1 cellular context compared by ENCODE assay signal in the genomic region with DNA sequence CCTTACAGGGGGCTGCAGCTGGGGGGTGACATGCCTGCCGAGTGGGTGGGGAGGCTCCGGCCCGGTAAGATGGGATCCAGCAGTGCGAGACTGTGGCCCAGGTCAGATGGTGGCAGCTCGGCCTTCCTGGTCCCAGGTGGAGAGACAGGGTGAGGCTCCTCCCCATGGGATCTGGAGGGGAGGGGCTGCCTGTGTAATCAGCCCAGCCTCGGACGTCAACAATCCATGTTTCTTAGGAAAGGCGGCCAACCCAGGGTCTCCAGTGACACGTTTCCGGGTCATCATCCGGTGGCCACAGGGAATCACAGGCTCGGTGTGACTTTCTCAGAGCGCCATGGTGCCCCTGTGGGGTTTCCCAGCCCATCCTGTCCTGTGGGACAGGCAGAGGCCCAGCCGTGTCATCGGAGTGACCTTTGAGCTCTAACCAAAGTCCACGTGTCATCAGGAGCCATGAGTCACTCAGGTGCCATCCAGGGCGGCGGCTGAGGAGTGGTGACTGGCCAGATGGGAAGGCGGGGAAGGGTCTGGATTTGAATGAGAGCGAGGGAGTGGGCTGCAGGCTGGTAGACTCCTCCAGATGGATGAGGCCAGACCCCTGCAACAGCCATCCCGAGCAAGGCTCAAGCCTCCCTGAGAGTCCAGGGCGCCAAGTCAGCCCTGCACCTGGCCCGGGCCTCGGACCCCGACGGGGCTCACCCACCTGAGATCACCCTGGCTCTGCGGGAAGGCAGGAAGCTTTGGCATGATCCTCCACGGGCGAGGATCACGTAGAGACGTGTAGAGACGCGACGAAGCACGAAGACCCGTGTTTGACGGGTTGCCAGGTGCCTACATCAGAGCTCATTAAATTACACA.
TF ChIP-seq lines count a peak whose summit lies in the region.

No MANE protein-coding gene starts in this region.

TF ChIP-seq in HepG2, 621 proteins besides CTCF, POLR2A, EP300 and RAD21 (continued from another document and continues in another):
- TF ChIP-seq ZNF441 (CRISPR knock-in tag; IDR thresholded peaks at IDR 0.05; ENCODE audit: borderline replicate concordance) (peak; percentile 14; the same call in 1 of the 2 replicates), FOXA3 (CRISPR knock-in tag; IDR thresholded peaks at IDR 0.05) (peak; percentile 78; the same call in 1 of the 2 replicates), ZNF772 (CRISPR knock-in tag; IDR thresholded peaks at IDR 0.05) (peak; percentile 75; the same call in 1 of the 2 replicates), CREB1 (IDR thresholded peaks at IDR 0.05) (peak; percentile 95), CREB1 (CRISPR knock-in tag; IDR thresholded peaks at IDR 0.05) (peak; percentile 96), FOSL1 (CRISPR knock-in tag; IDR thresholded peaks at IDR 0.05; ENCODE audit: borderline replicate concordance) (peak; percentile 95), TEAD3 (CRISPR knock-in tag; optimal IDR thresholded peaks at IDR 0.05; ENCODE audit: borderline replicate concordance) (peak; percentile 78), ZZZ3 (CRISPR knock-in tag; IDR thresholded peaks at IDR 0.05; ENCODE audit: borderline replicate concordance) (peak; percentile 91), ASH2L (IDR thresholded peaks at IDR 0.05; ENCODE audit: insufficient read length, low read depth, low read length) (peak; percentile 88), HDAC2 (CRISPR knock-in tag; IDR thresholded peaks at IDR 0.05) (peak; percentile 93), CHCHD3 (CRISPR knock-in tag; IDR thresholded peaks at IDR 0.05) (no peak), ZNF543 (CRISPR knock-in tag; IDR thresholded peaks at IDR 0.05) (peak; percentile 50; the same call in 1 of the 2 replicates), CBX1 (IDR thresholded peaks at IDR 0.05; ENCODE audit: low read depth) (peak; percentile 55), SP1 (IDR thresholded peaks at IDR 0.05) (no peak), SP1 (CRISPR knock-in tag; IDR thresholded peaks at IDR 0.05) (peak; percentile 48), ZC3H4 (CRISPR knock-in tag; IDR thresholded peaks at IDR 0.05; ENCODE audit: borderline replicate concordance) (no peak), ZNF556 (CRISPR knock-in tag; IDR thresholded peaks at IDR 0.05; ENCODE audit: borderline replicate concordance) (peak; percentile 88), SOX5 (CRISPR knock-in tag; IDR thresholded peaks at IDR 0.05; ENCODE audit: borderline replicate concordance) (peak; percentile 66; the same call in 1 of the 2 replicates), ZNF782 (CRISPR knock-in tag; IDR thresholded peaks at IDR 0.05; ENCODE audit: borderline replicate concordance) (peak; percentile 69; the same call in 1 of the 2 replicates), HES4 (CRISPR knock-in tag; IDR thresholded peaks at IDR 0.05; ENCODE audit: borderline replicate concordance) (0 out of 2 replicates have a peak, but pooled peaks have one; percentile 9), ZFP90 (CRISPR knock-in tag; IDR thresholded peaks at IDR 0.05; ENCODE audit: borderline replicate concordance) (peak; percentile 95), MAFK (conservative IDR thresholded peaks at IDR 0.05 in 1 of 2, IDR thresholded peaks at IDR 0.05 in 1 of 2; ENCODE audit: low read length in 2 of 2) (no peak), ZBTB4 (CRISPR knock-in tag; IDR thresholded peaks at IDR 0.05; ENCODE audit: borderline replicate concordance) (peak; percentile 97; the same call in 1 of the 2 replicates), MIER2 (CRISPR knock-in tag; IDR thresholded peaks at IDR 0.05) (peak; percentile 28; the same call in 1 of the 2 replicates), CBFB (CRISPR knock-in tag; IDR thresholded peaks at IDR 0.05) (peak; percentile 32; the same call in 1 of the 2 replicates), MYC (CRISPR knock-in tag; IDR thresholded peaks at IDR 0.05; ENCODE audit: borderline replicate concordance) (peak; percentile 97), DMAP1 (CRISPR knock-in tag; IDR thresholded peaks at IDR 0.05) (peak; percentile 93), NFE2L1 (CRISPR knock-in tag; IDR thresholded peaks at IDR 0.05; ENCODE audit: borderline replicate concordance) (0 out of 2 replicates have a peak, but pooled peaks have one; percentile 34), SOX13 (IDR thresholded peaks at IDR 0.05) (no peak), SOX13 (CRISPR knock-in tag; conservative IDR thresholded peaks at IDR 0.05 in 1 of 2, IDR thresholded peaks at IDR 0.05 in 1 of 2) (peak in 1 of 2 experiments; percentile 55; a peak in 2 of 4 replicates), CHD2 (IDR thresholded peaks at IDR 0.05; ENCODE audit: low read depth, low read length) (peak; percentile 58; the same call in 1 of the 2 replicates), TAF15 (IDR thresholded peaks at IDR 0.05; ENCODE audit: low read depth, low read length, poor library complexity, severe bottlenecking) (peak; percentile 66), SMAD3 (CRISPR knock-in tag; IDR thresholded peaks at IDR 0.05) (peak; percentile 76; the same call in 1 of the 2 replicates), BCL6 (CRISPR knock-in tag; IDR thresholded peaks at IDR 0.05) (peak; percentile 67), ATF3 (CRISPR knock-in tag; IDR thresholded peaks at IDR 0.05) (peak; percentile 98), MZF1 (CRISPR knock-in tag; IDR thresholded peaks at IDR 0.05; ENCODE audit: borderline replicate concordance) (0 out of 2 replicates have a peak, but pooled peaks have one; percentile 31), MNT (IDR thresholded peaks at IDR 0.05) (peak; percentile 84), MIER3 (CRISPR knock-in tag; IDR thresholded peaks at IDR 0.05; ENCODE audit: borderline replicate concordance) (peak; percentile 93), TRIM24 (CRISPR knock-in tag; IDR thresholded peaks at IDR 0.05) (0 out of 2 replicates have a peak, but pooled peaks have one; percentile 25), TEAD2 (CRISPR knock-in tag; IDR thresholded peaks at IDR 0.05) (0 out of 2 replicates have a peak, but pooled peaks have one; percentile 45), ZBTB42 (CRISPR knock-in tag; IDR thresholded peaks at IDR 0.05) (0 out of 2 replicates have a peak, but pooled peaks have one; percentile 36), ZSCAN29 (CRISPR knock-in tag; conservative IDR thresholded peaks at IDR 0.05) (no peak), MIXL1 (CRISPR knock-in tag; IDR thresholded peaks at IDR 0.05) (peak; percentile 80), ZNF878 (CRISPR knock-in tag; IDR thresholded peaks at IDR 0.05) (peak; percentile 92), PHF20 (CRISPR knock-in tag; IDR thresholded peaks at IDR 0.05) (peak; percentile 71; the same call in 1 of the 2 replicates), ZNF737 (CRISPR knock-in tag; IDR thresholded peaks at IDR 0.05; ENCODE audit: borderline replicate concordance) (peak; percentile 68; the same call in 1 of the 2 replicates), ZNF138 (CRISPR knock-in tag; IDR thresholded peaks at IDR 0.05; ENCODE audit: low read depth) (no peak), MEIS1 (CRISPR knock-in tag; IDR thresholded peaks at IDR 0.05; ENCODE audit: borderline replicate concordance) (peak; percentile 87; the same call in 1 of the 2 replicates), GTF3A (CRISPR knock-in tag; conservative IDR thresholded peaks at IDR 0.05) (0 out of 2 replicates have a peak, but pooled peaks have one; percentile 52), ZNF24 (IDR thresholded peaks at IDR 0.05) (no peak), ZFP62 (CRISPR knock-in tag; IDR thresholded peaks at IDR 0.05) (no peak), ZNF530 (CRISPR knock-in tag; IDR thresholded peaks at IDR 0.05; ENCODE audit: low read depth) (no peak), GLMP (CRISPR knock-in tag; IDR thresholded peaks at IDR 0.05; ENCODE audit: borderline replicate concordance) (no peak), ZBTB1 (CRISPR knock-in tag; IDR thresholded peaks at IDR 0.05; ENCODE audit: borderline replicate concordance) (no peak)
- TF ChIP-seq, protein P1, sequence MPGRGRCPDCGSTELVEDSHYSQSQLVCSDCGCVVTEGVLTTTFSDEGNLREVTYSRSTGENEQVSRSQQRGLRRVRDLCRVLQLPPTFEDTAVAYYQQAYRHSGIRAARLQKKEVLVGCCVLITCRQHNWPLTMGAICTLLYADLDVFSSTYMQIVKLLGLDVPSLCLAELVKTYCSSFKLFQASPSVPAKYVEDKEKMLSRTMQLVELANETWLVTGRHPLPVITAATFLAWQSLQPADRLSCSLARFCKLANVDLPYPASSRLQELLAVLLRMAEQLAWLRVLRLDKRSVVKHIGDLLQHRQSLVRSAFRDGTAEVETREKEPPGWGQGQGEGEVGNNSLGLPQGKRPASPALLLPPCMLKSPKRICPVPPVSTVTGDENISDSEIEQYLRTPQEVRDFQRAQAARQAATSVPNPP (CRISPR knock-in tag; IDR thresholded peaks at IDR 0.05): no peak
- TF ChIP-seq, protein P2, sequence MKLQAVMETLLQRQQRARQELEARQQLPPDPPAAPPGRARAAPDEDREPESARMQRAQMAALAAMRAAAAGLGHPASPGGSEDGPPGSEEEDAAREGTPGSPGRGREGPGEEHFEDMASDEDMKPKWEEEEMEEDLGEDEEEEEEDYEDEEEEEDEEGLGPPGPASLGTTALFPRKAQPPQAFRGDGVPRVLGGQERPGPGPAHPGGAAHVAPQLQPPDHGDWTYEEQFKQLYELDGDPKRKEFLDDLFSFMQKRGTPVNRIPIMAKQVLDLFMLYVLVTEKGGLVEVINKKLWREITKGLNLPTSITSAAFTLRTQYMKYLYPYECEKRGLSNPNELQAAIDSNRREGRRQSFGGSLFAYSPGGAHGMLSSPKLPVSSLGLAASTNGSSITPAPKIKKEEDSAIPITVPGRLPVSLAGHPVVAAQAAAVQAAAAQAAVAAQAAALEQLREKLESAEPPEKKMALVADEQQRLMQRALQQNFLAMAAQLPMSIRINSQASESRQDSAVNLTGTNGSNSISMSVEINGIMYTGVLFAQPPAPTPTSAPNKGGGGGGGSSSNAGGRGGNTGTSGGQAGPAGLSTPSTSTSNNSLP (IDR thresholded peaks at IDR 0.05; ENCODE audit: low read depth, low read length): peak; percentile 40; the same call in 1 of the 2 replicates
- TF ChIP-seq, protein P3, sequence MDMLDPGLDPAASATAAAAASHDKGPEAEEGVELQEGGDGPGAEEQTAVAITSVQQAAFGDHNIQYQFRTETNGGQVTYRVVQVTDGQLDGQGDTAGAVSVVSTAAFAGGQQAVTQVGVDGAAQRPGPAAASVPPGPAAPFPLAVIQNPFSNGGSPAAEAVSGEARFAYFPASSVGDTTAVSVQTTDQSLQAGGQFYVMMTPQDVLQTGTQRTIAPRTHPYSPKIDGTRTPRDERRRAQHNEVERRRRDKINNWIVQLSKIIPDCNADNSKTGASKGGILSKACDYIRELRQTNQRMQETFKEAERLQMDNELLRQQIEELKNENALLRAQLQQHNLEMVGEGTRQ (IDR thresholded peaks at IDR 0.05; ENCODE audit: low read depth, low read length): peak; percentile 30
- TF ChIP-seq, protein P3 (CRISPR knock-in tag; IDR thresholded peaks at IDR 0.05; ENCODE audit: borderline replicate concordance): 0 out of 2 replicates have a peak, but pooled peaks have one; percentile 42
